In the genomic region with DNA sequence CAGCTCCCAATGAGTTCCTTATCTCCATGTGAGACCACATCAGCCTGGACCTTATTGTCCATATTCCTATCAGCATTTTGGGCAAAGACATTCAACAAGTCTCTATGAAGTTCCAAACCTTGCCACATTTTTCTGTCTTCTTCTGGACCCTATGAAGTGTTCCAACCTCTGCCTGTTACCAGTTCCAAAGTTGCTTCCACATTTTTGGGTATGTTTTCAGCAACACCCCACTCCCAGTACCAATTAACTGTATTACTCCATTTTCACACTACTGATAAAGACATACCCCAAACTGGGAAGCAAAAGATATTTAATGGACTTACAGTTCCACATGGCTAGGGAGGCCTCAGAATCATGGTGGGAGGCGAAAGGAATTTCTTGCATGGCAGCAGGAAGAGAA, we compare ENCODE assay signal across 39 cellular contexts.
"Had no signal": no experiment of that assay in that cellular context is flagged by ENCODE, and none has a peak within 500 bp of the region (broad histone marks: within the 10 kb centered on the region; RNA-seq: fewer than 3 reads in every experiment).

No MANE protein-coding gene starts in this region.

- H3K27ac ChIP-seq: adrenal gland, ascending aorta, body of pancreas, brain microvascular endothelial cell, breast epithelium, cardiac muscle cell had no signal

- H3K4me3 ChIP-seq: adrenal gland, ascending aorta, body of pancreas, breast epithelium, cardiac muscle cell had no signal

- DNase-seq: activated effector memory CD4-positive, alpha-beta T cell treated with anti-CD3 and anti-CD28 coated beads, Interleukin-2, amount 50 U/mL, for 16 hours; activated effector memory CD4-positive, alpha-beta T cell treated with Interleukin-2 at 50 U/mL for 16 hours; activated gamma-delta T cell; activated gamma-delta T cell treated with Interleukin-2 at 50 U/mL for 16 hours; activated naive CD4-positive, alpha-beta T cell; activated naive CD4-positive, alpha-beta T cell treated with anti-CD3 and anti-CD28 coated beads for 36 hours; activated naive CD4-positive, alpha-beta T cell treated with anti-CD3 and anti-CD28 coated beads, Interleukin-2, amount 10 ng/mL, durations not matched to agents 7 days and 5 days; activated naive CD4-positive, alpha-beta T cell treated with anti-CD3 and anti-CD28 coated beads, Interleukin-2, amount 50 U/mL, for 16 hours; activated naive CD4-positive, alpha-beta T cell treated with Interleukin-2 at 50 U/mL for 16 hours; activated naive CD8-positive, alpha-beta T cell treated with anti-CD3 and anti-CD28 coated beads for 36 hours; activated naive CD8-positive, alpha-beta T cell treated with anti-CD3 and anti-CD28 coated beads, Interleukin-2, amount 10 ng/mL, durations not matched to agents 7 days and 5 days; activated naive CD8-positive, alpha-beta T cell treated with anti-CD3 and anti-CD28 coated beads, Interleukin-2, amount 50 U/mL, for 24 hours; activated T-cell treated with anti-CD3 and anti-CD28 coated beads, Interleukin-2, amount 50 U/mL, for 24 hours; activated T-cell treated with anti-CD3 and anti-CD28 coated beads, Interleukin-2, amount 50 U/mL, for 4 hours; activated T-cell treated with anti-CD3 and anti-CD28 coated beads, Interleukin-2, amount 50 U/mL, for 48 hours; activated T-cell treated with anti-CD3 and anti-CD28 coated beads, Interleukin-2, amount 50 U/mL, for 72 hours; adrenal gland; amniotic stem cell; amygdala; anterior cingulate cortex; aorta; body of pancreas; brain microvascular endothelial cell; caudate nucleus; central memory CD4-positive, alpha-beta T cell; cerebellar nuclear complex had no signal

- H3K36me3 ChIP-seq: adrenal gland, ascending aorta, brain microvascular endothelial cell, breast epithelium, cardiac muscle cell had no signal

- H3K27ac Mint-ChIP-seq: activated naive CD4-positive, alpha-beta T cell treated with anti-CD3 and anti-CD28 coated beads for 36 hours; activated naive CD4-positive, alpha-beta T cell treated with anti-CD3 and anti-CD28 coated beads, Interleukin-2, amount 10 ng/mL, durations not matched to agents 7 days and 5 days; activated naive CD4-positive, alpha-beta T cell treated with anti-CD3 and anti-CD28 coated beads, Interleukin-2, amount 50 U/mL, for 24 hours; activated naive CD4-positive, alpha-beta T cell treated with anti-CD3 and anti-CD28 coated beads, Interleukin-2, amount 50 U/mL, for 72 hours; activated naive CD8-positive, alpha-beta T cell; activated naive CD8-positive, alpha-beta T cell treated with anti-CD3 and anti-CD28 coated beads for 36 hours; activated naive CD8-positive, alpha-beta T cell treated with anti-CD3 and anti-CD28 coated beads, Interleukin-2, amount 10 ng/mL, durations not matched to agents 7 days and 5 days; activated naive CD8-positive, alpha-beta T cell treated with anti-CD3 and anti-CD28 coated beads, Interleukin-2, amount 50 U/mL, for 24 hours; activated T-cell treated with anti-CD3 and anti-CD28 coated beads, Interleukin-2, amount 50 U/mL, for 24 hours; activated T-cell treated with anti-CD3 and anti-CD28 coated beads, Interleukin-2, amount 50 U/mL, for 72 hours; activated T-helper 1 cell treated with anti-CD3 and anti-CD28 coated beads, Interleukin-12 subunit alpha, Interleukin-12 subunit beta, Interleukin-2, Interleukin-4 antibody, amounts not matched to agents 30 ng/mL and 10 ng/mL and 1 ng/mL, durations not matched to agents 14 hours and 24 hours and 36 hours; activated T-helper 17 cell treated with anti-CD3 and anti-CD28 coated beads, Interleukin-2, amount 50 U/mL, for 72 hours; activated T-helper 2 cell treated with anti-CD3 and anti-CD28 coated beads, Interferon-gamma antibody, Interleukin-2, Interleukin-4, amounts not matched to agents 10 μg/mL and 5 μg/mL and 100 μg/mL, durations not matched to agents 14 hours and 24 hours and 36 hours; brain had no signal

- H3K4me1 Mint-ChIP-seq: activated naive CD4-positive, alpha-beta T cell treated with anti-CD3 and anti-CD28 coated beads, Interleukin-2, amount 10 ng/mL, durations not matched to agents 7 days and 5 days; activated naive CD4-positive, alpha-beta T cell treated with anti-CD3 and anti-CD28 coated beads, Interleukin-2, amount 50 U/mL, for 24 hours; activated naive CD8-positive, alpha-beta T cell treated with anti-CD3 and anti-CD28 coated beads for 36 hours; activated naive CD8-positive, alpha-beta T cell treated with anti-CD3 and anti-CD28 coated beads, Interleukin-2, amount 10 ng/mL, durations not matched to agents 7 days and 5 days; activated naive CD8-positive, alpha-beta T cell treated with anti-CD3 and anti-CD28 coated beads, Interleukin-2, amount 50 U/mL, for 24 hours; activated T-helper 17 cell treated with anti-CD3 and anti-CD28 coated beads, Interleukin-2, amount 50 U/mL, for 72 hours; brain; central memory CD8-positive, alpha-beta T cell had no signal

- ATAC-seq: activated naive CD4-positive, alpha-beta T cell treated with anti-CD3 and anti-CD28 coated beads, Interleukin-2, amount 50 U/mL, for 72 hours; activated naive CD8-positive, alpha-beta T cell treated with anti-CD3 and anti-CD28 coated beads, Interleukin-2, amount 50 U/mL, for 24 hours; activated T-cell treated with anti-CD3 and anti-CD28 coated beads, Interleukin-2, amount 50 U/mL, for 4 hours; activated T-cell treated with anti-CD3 and anti-CD28 coated beads, Interleukin-2, amount 50 U/mL, for 72 hours; activated T-helper 17 cell treated with anti-CD3 and anti-CD28 coated beads, Interleukin-2, amount 50 U/mL, for 72 hours; body of pancreas had no signal

- H3K36me3 Mint-ChIP-seq: activated naive CD4-positive, alpha-beta T cell treated with anti-CD3 and anti-CD28 coated beads, Interleukin-2, amount 10 ng/mL, durations not matched to agents 7 days and 5 days; activated naive CD4-positive, alpha-beta T cell treated with anti-CD3 and anti-CD28 coated beads, Interleukin-2, amount 50 U/mL, for 24 hours; activated naive CD8-positive, alpha-beta T cell; activated naive CD8-positive, alpha-beta T cell treated with anti-CD3 and anti-CD28 coated beads for 36 hours; activated naive CD8-positive, alpha-beta T cell treated with anti-CD3 and anti-CD28 coated beads, Interleukin-2, amount 10 ng/mL, durations not matched to agents 7 days and 5 days; brain had no signal

- H3K27me3 Mint-ChIP-seq: activated naive CD4-positive, alpha-beta T cell treated with anti-CD3 and anti-CD28 coated beads, Interleukin-2, amount 10 ng/mL, durations not matched to agents 7 days and 5 days; activated naive CD4-positive, alpha-beta T cell treated with anti-CD3 and anti-CD28 coated beads, Interleukin-2, amount 50 U/mL, for 24 hours; activated naive CD8-positive, alpha-beta T cell treated with anti-CD3 and anti-CD28 coated beads for 36 hours; activated naive CD8-positive, alpha-beta T cell treated with anti-CD3 and anti-CD28 coated beads, Interleukin-2, amount 10 ng/mL, durations not matched to agents 7 days and 5 days; activated naive CD8-positive, alpha-beta T cell treated with anti-CD3 and anti-CD28 coated beads, Interleukin-2, amount 50 U/mL, for 24 hours; activated T-cell treated with anti-CD3 and anti-CD28 coated beads, Interleukin-2, amount 50 U/mL, for 24 hours; activated T-helper 17 cell treated with anti-CD3 and anti-CD28 coated beads, Interleukin-2, amount 50 U/mL, for 72 hours; brain; central memory CD8-positive, alpha-beta T cell had no signal

- H3K27me3 ChIP-seq: adrenal gland, ascending aorta, body of pancreas, brain microvascular endothelial cell, breast epithelium, cardiac muscle cell had no signal

- H3K9me3 Mint-ChIP-seq: activated T-helper 2 cell treated with anti-CD3 and anti-CD28 coated beads, Interferon-gamma antibody, Interleukin-2, Interleukin-4, amounts not matched to agents 10 μg/mL and 5 μg/mL and 100 μg/mL, durations not matched to agents 14 hours and 24 hours and 36 hours had no signal

- H3K9me3 ChIP-seq: body of pancreas had no signal

- FAIRE-seq: astrocyte, bronchial epithelial cell had no signal

- H3K4me1 ChIP-seq: adrenal gland, ascending aorta, body of pancreas, breast epithelium had no signal

- H3K4me3 Mint-ChIP-seq: activated naive CD4-positive, alpha-beta T cell treated with anti-CD3 and anti-CD28 coated beads for 36 hours; activated naive CD4-positive, alpha-beta T cell treated with anti-CD3 and anti-CD28 coated beads, Interleukin-2, amount 10 ng/mL, durations not matched to agents 7 days and 5 days; activated naive CD4-positive, alpha-beta T cell treated with anti-CD3 and anti-CD28 coated beads, Interleukin-2, amount 50 U/mL, for 24 hours; activated naive CD8-positive, alpha-beta T cell; activated naive CD8-positive, alpha-beta T cell treated with anti-CD3 and anti-CD28 coated beads for 36 hours; activated naive CD8-positive, alpha-beta T cell treated with anti-CD3 and anti-CD28 coated beads, Interleukin-2, amount 10 ng/mL, durations not matched to agents 7 days and 5 days; activated naive CD8-positive, alpha-beta T cell treated with anti-CD3 and anti-CD28 coated beads, Interleukin-2, amount 50 U/mL, for 24 hours; activated T-cell treated with anti-CD3 and anti-CD28 coated beads, Interleukin-2, amount 50 U/mL, for 24 hours; activated T-cell treated with anti-CD3 and anti-CD28 coated beads, Interleukin-2, amount 50 U/mL, for 4 hours; activated T-cell treated with anti-CD3 and anti-CD28 coated beads, Interleukin-2, amount 50 U/mL, for 72 hours; activated T-helper 1 cell treated with anti-CD3 and anti-CD28 coated beads, Interleukin-12 subunit alpha, Interleukin-12 subunit beta, Interleukin-2, Interleukin-4 antibody, amounts not matched to agents 30 ng/mL and 10 ng/mL and 1 ng/mL, durations not matched to agents 14 hours and 24 hours and 36 hours; activated T-helper 17 cell treated with anti-CD3 and anti-CD28 coated beads, Interleukin-2, amount 50 U/mL, for 72 hours; brain; central memory CD8-positive, alpha-beta T cell had no signal
